4 cellular contexts compared by ENCODE assay signal in genomic region chr3:194725346-194725745, GRCh38.
"Had no signal": no experiment of that assay in that cellular context is flagged by ENCODE, and none has a peak within 500 bp of the region (broad histone marks: within the 10 kb centered on the region; RNA-seq: fewer than 3 reads in every experiment).

No MANE protein-coding gene starts in this region.

- H3K36me3 Mint-ChIP-seq: IgD-negative memory B cell had no signal

- H3K27ac Mint-ChIP-seq: GM23338, H9, IgD-negative memory B cell had no signal

- H3K4me3 Mint-ChIP-seq: GM23338, H9, IgD-negative memory B cell had no signal

- H3K4me3 ChIP-seq: GM23338 had no signal

- H2AFZ ChIP-seq: GM23338 had no signal

- H3K27me3 Mint-ChIP-seq: IgD-negative memory B cell had no signal

- H3K9me3 Mint-ChIP-seq: GM23338, H9 had no signal

- ATAC-seq: GM23338 had no signal

- DNase-seq: H9, HCEC 1CT had no signal

- H3K4me2 ChIP-seq: GM23338 had no signal
